8 cellular contexts compared by ENCODE assay signal in the genomic region with DNA sequence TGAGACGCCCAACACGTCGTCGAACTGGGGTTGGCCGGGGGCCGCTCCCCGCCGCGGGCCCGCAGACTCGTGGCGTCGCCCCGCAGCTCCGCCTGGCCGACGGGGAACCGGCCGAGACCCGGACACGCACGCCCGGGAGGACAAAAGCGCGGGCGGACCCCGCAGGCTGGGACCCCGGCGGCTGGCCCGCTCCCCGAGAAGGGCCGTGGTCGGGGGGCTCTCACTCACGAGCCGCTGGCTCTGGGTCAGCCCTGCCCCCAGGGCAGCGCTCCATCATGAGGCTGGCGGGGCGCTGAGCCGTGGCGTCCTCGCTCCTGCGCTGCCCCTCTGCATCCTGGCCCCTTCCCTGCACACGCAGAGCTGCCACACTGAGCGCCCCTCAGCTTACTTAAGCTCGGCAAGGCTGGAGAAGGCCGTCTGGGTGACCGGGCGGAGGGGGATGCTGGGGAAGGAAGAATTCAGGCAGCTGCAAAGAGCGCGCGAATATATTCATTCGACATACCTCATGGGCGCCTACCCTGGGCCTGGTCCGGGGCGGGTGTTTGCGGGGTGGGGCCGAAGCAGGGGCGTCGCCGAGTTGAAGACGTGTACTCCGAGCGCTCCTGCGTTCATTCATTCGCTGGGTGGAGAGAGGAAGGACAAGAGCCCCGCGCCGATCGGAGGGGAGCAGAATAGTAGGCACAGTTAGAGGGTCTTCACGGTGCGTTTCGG. TPM values are rescaled to one million over a fixed set of nuclear protein-coding genes. Genes with fewer than 3 reads are reported as not detected.
DNase-seq lines count a peak whose midpoint lies in the region; ATAC-seq and TF ChIP-seq lines count a peak whose summit lies in the region.

No MANE protein-coding gene starts in this region.

- DNase-seq in stimulated activated CD4-positive, alpha-beta T cell treated with anti-CD3 and anti-CD28 coated beads, Interleukin-15, amount 100 ng/mL, for 24 hours, result peak; percentile 45
- DNase-seq in stimulated activated CD4-positive, alpha-beta T cell treated with anti-CD3 and anti-CD28 coated beads, Interleukin-4, amount 100 ng/mL, for 4 hours, result no peak
- DNase-seq in Peyer's patch (peak; percentile 25 to 76 (median 75)), fibroblast of the aortic adventitia (ENCODE audit: low read depth) (peak; percentile 13), omental fat pad (ENCODE audit: low spot score) (no peak), NCI-H1694 (lab: John Stamatoyannopoulos, UW) (no peak), AML-193 (lab: John Stamatoyannopoulos, UW) (no peak)

- H3K4me3 ChIP-seq in Peyer's patch, result peak overlapping the region; percentile 44 to 69 (median 54)
- peak overlapping the region; percentile 61 for H3K4me3 ChIP-seq in fibroblast of the aortic adventitia (ENCODE audit: low read depth, low read length)

- H3K36me3 ChIP-seq in Peyer's patch, result no peaks in the 10 kb centered on the region

- H3K27ac ChIP-seq in Peyer's patch, result peak overlapping the region; percentile 38 to 75 (median 61)

- peaks cover 0 to 19% (median 7%) of the 10 kb centered on the region in 4 donors for H3K4me1 ChIP-seq in Peyer's patch

- H3K9me3 ChIP-seq in Peyer's patch, result no peaks in the 10 kb centered on the region

- TF ChIP-seq POLR2A in Peyer's patch (IDR thresholded peaks at IDR 0.05), result no peak

- TF ChIP-seq CTCF in Peyer's patch (IDR thresholded peaks at IDR 0.05), result no peak
- no peak for TF ChIP-seq CTCF in fibroblast of the aortic adventitia (IDR thresholded peaks at IDR 0.05; ENCODE audit: insufficient read depth, low read length)
- no peak for TF ChIP-seq CTCF in omental fat pad (IDR thresholded peaks at IDR 0.05)

- ATAC-seq in omental fat pad (ENCODE audit: low FRiP score) (peak; percentile 70), GM21737 (IDR thresholded peaks at IDR 0.05; ENCODE audit: unreplicated experiment) (no peak)

- peaks cover 0 to 6% of the 10 kb centered on the region in 2 donors for H3K27me3 ChIP-seq in Peyer's patch

RNA-seq across cellular contexts. Expression of gene CYB5R2, which starts 0.6 kb away (rescaled TPM):
- total RNA-seq in Peyer's patch (10 to 100 TPM in 1 of 4 donors, 1 to 10 TPM in 2, under 1 TPM in 1; 0.67 to 13.2 (median 2.8) TPM), fibroblast of the aortic adventitia (ENCODE audit: low replicate concordance) (5.4 and 11.2 TPM in 2 replicates), omental fat pad (10 to 100 TPM in 2 of 4 donors, 1 to 10 TPM in 2; 6.0 to 11.6 (median 8.7) TPM)

RNA-seq across cellular contexts. Expression of gene OVCH2, which starts 32.4 kb away (rescaled TPM):
- not detected for total RNA-seq in Peyer's patch
- total RNA-seq in fibroblast of the aortic adventitia (ENCODE audit: low replicate concordance), result not detected in 2 replicates
- under 1 TPM in 2 of 4 donors, not detected in 2; 0.24 to 0.46 TPM for total RNA-seq in omental fat pad

Comparison
In these comparisons a context has a peak if more than half of its experiments do, and no peak if none do; other contexts are left out.
1. DNase-seq: peak in stimulated activated CD4-positive, alpha-beta T cell treated with anti-CD3 and anti-CD28 coated beads, Interleukin-15, amount 100 ng/mL, for 24 hours (single experiment), Peyer's patch (3 of 3) and fibroblast of the aortic adventitia (single experiment); none in stimulated activated CD4-positive, alpha-beta T cell treated with anti-CD3 and anti-CD28 coated beads, Interleukin-4, amount 100 ng/mL, for 4 hours (0 of 2), omental fat pad (single experiment), NCI-H1694 (single experiment) and AML-193 (0 of 2).